In genomic region chr10:6297951-6298381, GRCh38 we compare ENCODE assay signal across 13 cellular contexts.
DNase-seq lines count a peak whose midpoint lies in the region; ATAC-seq, FAIRE-seq and TF ChIP-seq lines count a peak whose summit lies in the region.
"Had no signal": no experiment of that assay in that cellular context is flagged by ENCODE, and none has a peak within 500 bp of the region (broad histone marks: within the 10 kb centered on the region; RNA-seq: fewer than 3 reads in every experiment).

No MANE protein-coding gene starts in this region.

- TF ChIP-seq POLR2A in vagina (IDR thresholded peaks at IDR 0.05) (no peak), GM12892 (IDR thresholded peaks at IDR 0.05; ENCODE audit: low read depth, low read length) (no peak)

- TF ChIP-seq CTCF in MCF 10A (IDR thresholded peaks at IDR 0.05; ENCODE audit: unreplicated experiment) (no peak), lower lobe of right lung (IDR thresholded peaks at IDR 0.05) (no peak), vagina (IDR thresholded peaks at IDR 0.05) (no peak)

- intact Hi-C loops in MCF 10A (cut with micrococcal nuclease) (no loop called here), lower lobe of right lung (cut with DNase I) (no loop called here), vagina (cut with DNase I) (no loop called here)
- intact Hi-C loops in activated T-helper 1 cell treated with anti-CD3 and anti-CD28 coated beads, Interleukin-12 subunit alpha, Interleukin-12 subunit beta, Interleukin-2, Interleukin-4 antibody, amounts not matched to agents 30 ng/mL and 10 ng/mL and 1 ng/mL, durations not matched to agents 14 hours and 24 hours and 36 hours (cut with micrococcal nuclease): no loop called here

- no peak overlapping the region for H3K4me3 ChIP-seq in lower lobe of right lung
- H3K4me3 ChIP-seq in vagina: no peak overlapping the region

- H3K9me3 ChIP-seq in lower lobe of right lung: no peaks in the 10 kb centered on the region
- H3K9me3 ChIP-seq in vagina: no peaks in the 10 kb centered on the region

- POLR2A ChIA-PET in MCF 10A (lab: Yijun Ruan, JAX): interaction anchor here (1.2 to 2.3 kb wide), 4 partner anchors 22 to 104 kb away, joined by 4 to 20 read pairs (median 8); no protein-coding TSS in a partner anchor

- DNase-seq in T47D (ENCODE audit: low read depth in 1 of 2, low spot score in 1 of 2) (peak; percentile 27 to 100), MCF 10A (ENCODE audit: unreplicated experiment) (no peak), lower lobe of right lung (no peak), vagina (ENCODE audit: extremely low spot score in 2 of 2) (no peak), GM12892 (ENCODE audit: insufficient read length) (no peak), germinal center (ENCODE audit: low spot score) (no peak)
- DNase-seq in activated T-helper 1 cell treated with anti-CD3 and anti-CD28 coated beads, Interleukin-12 subunit alpha, Interleukin-12 subunit beta, Interleukin-2, Interleukin-4 antibody, amounts not matched to agents 30 ng/mL and 10 ng/mL and 1 ng/mL, durations not matched to agents 14 hours and 24 hours and 36 hours (ENCODE audit: low spot score): no peak
- DNase-seq in activated naive CD8-positive, alpha-beta T cell treated with anti-CD3 and anti-CD28 coated beads, Interleukin-2, amount 50 U/mL, for 24 hours: no peak
- DNase-seq: H9, posterior cingulate gyrus had no signal

- H3K4me1 ChIP-seq in lower lobe of right lung (peaks cover 36% of the 10 kb centered on the region), vagina (peaks cover 53% of the 10 kb centered on the region)

- in situ Hi-C loops in T47D (cut with HindIII; ENCODE audit: low pct_unique_long_range_greater_than_20kb, low sequenced_read_pairs): no loop called here

- H3K27me3 ChIP-seq in lower lobe of right lung (ENCODE audit: low read depth) (no peaks in the 10 kb centered on the region), vagina (no peaks in the 10 kb centered on the region)

- no peak for FAIRE-seq in GM12892 (lab: Jason Lieb, UNC)
- FAIRE-seq: islet of Langerhans had no signal

- ATAC-seq in lower lobe of right lung: peak; percentile 73 to 80
- no peak for ATAC-seq in activated naive CD8-positive, alpha-beta T cell treated with anti-CD3 and anti-CD28 coated beads, Interleukin-2, amount 50 U/mL, for 24 hours
- ATAC-seq: SK-N-SH treated with all-trans-retinoic acid at 6 μM for 48 hours had no signal

- H3K27ac ChIP-seq in lower lobe of right lung (no peak overlapping the region), vagina (peak overlapping the region; percentile 49)
- H3K27ac ChIP-seq: KMS-11 had no signal

- CTCF ChIA-PET in MCF 10A (lab: Yijun Ruan, JAX): interaction anchor here (1.8 kb wide), 1 partner anchor 104 kb away, joined by 5 read pairs; no protein-coding TSS in a partner anchor

- no peak overlapping the region for H3K27ac Mint-ChIP-seq in MCF 10A (ENCODE audit: low read depth, unreplicated experiment)
- peak overlapping the region; percentile 9 for H3K27ac Mint-ChIP-seq in activated T-helper 1 cell treated with anti-CD3 and anti-CD28 coated beads, Interleukin-12 subunit alpha, Interleukin-12 subunit beta, Interleukin-2, Interleukin-4 antibody, amounts not matched to agents 30 ng/mL and 10 ng/mL and 1 ng/mL, durations not matched to agents 14 hours and 24 hours and 36 hours
- no peak overlapping the region for H3K27ac Mint-ChIP-seq in activated naive CD8-positive, alpha-beta T cell treated with anti-CD3 and anti-CD28 coated beads, Interleukin-2, amount 50 U/mL, for 24 hours

- H3K36me3 ChIP-seq in lower lobe of right lung (no peaks in the 10 kb centered on the region), vagina (no peaks in the 10 kb centered on the region)

- peaks cover 5% of the 10 kb centered on the region for H3K9me3 Mint-ChIP-seq in MCF 10A (ENCODE audit: unreplicated experiment)
- H3K9me3 Mint-ChIP-seq in activated T-helper 1 cell treated with anti-CD3 and anti-CD28 coated beads, Interleukin-12 subunit alpha, Interleukin-12 subunit beta, Interleukin-2, Interleukin-4 antibody, amounts not matched to agents 30 ng/mL and 10 ng/mL and 1 ng/mL, durations not matched to agents 14 hours and 24 hours and 36 hours: peaks cover 13% of the 10 kb centered on the region
- H3K9me3 Mint-ChIP-seq in activated naive CD8-positive, alpha-beta T cell treated with anti-CD3 and anti-CD28 coated beads, Interleukin-2, amount 50 U/mL, for 24 hours: peaks cover 13% of the 10 kb centered on the region

- H3K27me3 Mint-ChIP-seq in MCF 10A (ENCODE audit: insufficient read depth, unreplicated experiment): no peaks in the 10 kb centered on the region
- no peaks in the 10 kb centered on the region for H3K27me3 Mint-ChIP-seq in activated T-helper 1 cell treated with anti-CD3 and anti-CD28 coated beads, Interleukin-12 subunit alpha, Interleukin-12 subunit beta, Interleukin-2, Interleukin-4 antibody, amounts not matched to agents 30 ng/mL and 10 ng/mL and 1 ng/mL, durations not matched to agents 14 hours and 24 hours and 36 hours (ENCODE audit: insufficient read depth)
- no peaks in the 10 kb centered on the region for H3K27me3 Mint-ChIP-seq in activated naive CD8-positive, alpha-beta T cell treated with anti-CD3 and anti-CD28 coated beads, Interleukin-2, amount 50 U/mL, for 24 hours

- BruUV-seq in MCF 10A (replicated peaks; lab: Mats Ljungman, UMichigan): no TSS peak

- no peaks in the 10 kb centered on the region for H3K36me3 Mint-ChIP-seq in MCF 10A (ENCODE audit: insufficient read depth, unreplicated experiment)
- H3K36me3 Mint-ChIP-seq in activated T-helper 1 cell treated with anti-CD3 and anti-CD28 coated beads, Interleukin-12 subunit alpha, Interleukin-12 subunit beta, Interleukin-2, Interleukin-4 antibody, amounts not matched to agents 30 ng/mL and 10 ng/mL and 1 ng/mL, durations not matched to agents 14 hours and 24 hours and 36 hours (ENCODE audit: low read depth): peaks cover 24% of the 10 kb centered on the region
- no peaks in the 10 kb centered on the region for H3K36me3 Mint-ChIP-seq in activated naive CD8-positive, alpha-beta T cell treated with anti-CD3 and anti-CD28 coated beads, Interleukin-2, amount 50 U/mL, for 24 hours (ENCODE audit: low read depth)

- peaks cover 33% of the 10 kb centered on the region for H3K4me1 Mint-ChIP-seq in MCF 10A (ENCODE audit: insufficient read depth, unreplicated experiment)
- peaks cover 79% of the 10 kb centered on the region for H3K4me1 Mint-ChIP-seq in activated T-helper 1 cell treated with anti-CD3 and anti-CD28 coated beads, Interleukin-12 subunit alpha, Interleukin-12 subunit beta, Interleukin-2, Interleukin-4 antibody, amounts not matched to agents 30 ng/mL and 10 ng/mL and 1 ng/mL, durations not matched to agents 14 hours and 24 hours and 36 hours (ENCODE audit: low read depth)
- peaks cover 64% of the 10 kb centered on the region for H3K4me1 Mint-ChIP-seq in activated naive CD8-positive, alpha-beta T cell treated with anti-CD3 and anti-CD28 coated beads, Interleukin-2, amount 50 U/mL, for 24 hours

- H3K4me3 Mint-ChIP-seq in MCF 10A (ENCODE audit: unreplicated experiment): no peak overlapping the region
- H3K4me3 Mint-ChIP-seq in activated T-helper 1 cell treated with anti-CD3 and anti-CD28 coated beads, Interleukin-12 subunit alpha, Interleukin-12 subunit beta, Interleukin-2, Interleukin-4 antibody, amounts not matched to agents 30 ng/mL and 10 ng/mL and 1 ng/mL, durations not matched to agents 14 hours and 24 hours and 36 hours: no peak overlapping the region
- no peak overlapping the region for H3K4me3 Mint-ChIP-seq in activated naive CD8-positive, alpha-beta T cell treated with anti-CD3 and anti-CD28 coated beads, Interleukin-2, amount 50 U/mL, for 24 hours
- H3K4me3 Mint-ChIP-seq: H9 had no signal

Comparison
In these comparisons a context has a peak if more than half of its experiments do, and no peak if none do; other contexts are left out.
1. DNase-seq: peak in T47D (2 of 2); none in MCF 10A (single experiment), activated T-helper 1 cell treated with anti-CD3 and anti-CD28 coated beads, Interleukin-12 subunit alpha, Interleukin-12 subunit beta, Interleukin-2, Interleukin-4 antibody, amounts not matched to agents 30 ng/mL and 10 ng/mL and 1 ng/mL, durations not matched to agents 14 hours and 24 hours and 36 hours (single experiment), lower lobe of right lung (single experiment), vagina (0 of 2), activated naive CD8-positive, alpha-beta T cell treated with anti-CD3 and anti-CD28 coated beads, Interleukin-2, amount 50 U/mL, for 24 hours (single experiment), GM12892 (single experiment) and germinal center (single experiment).